8 cellular contexts compared by ENCODE assay signal in the genomic region with DNA sequence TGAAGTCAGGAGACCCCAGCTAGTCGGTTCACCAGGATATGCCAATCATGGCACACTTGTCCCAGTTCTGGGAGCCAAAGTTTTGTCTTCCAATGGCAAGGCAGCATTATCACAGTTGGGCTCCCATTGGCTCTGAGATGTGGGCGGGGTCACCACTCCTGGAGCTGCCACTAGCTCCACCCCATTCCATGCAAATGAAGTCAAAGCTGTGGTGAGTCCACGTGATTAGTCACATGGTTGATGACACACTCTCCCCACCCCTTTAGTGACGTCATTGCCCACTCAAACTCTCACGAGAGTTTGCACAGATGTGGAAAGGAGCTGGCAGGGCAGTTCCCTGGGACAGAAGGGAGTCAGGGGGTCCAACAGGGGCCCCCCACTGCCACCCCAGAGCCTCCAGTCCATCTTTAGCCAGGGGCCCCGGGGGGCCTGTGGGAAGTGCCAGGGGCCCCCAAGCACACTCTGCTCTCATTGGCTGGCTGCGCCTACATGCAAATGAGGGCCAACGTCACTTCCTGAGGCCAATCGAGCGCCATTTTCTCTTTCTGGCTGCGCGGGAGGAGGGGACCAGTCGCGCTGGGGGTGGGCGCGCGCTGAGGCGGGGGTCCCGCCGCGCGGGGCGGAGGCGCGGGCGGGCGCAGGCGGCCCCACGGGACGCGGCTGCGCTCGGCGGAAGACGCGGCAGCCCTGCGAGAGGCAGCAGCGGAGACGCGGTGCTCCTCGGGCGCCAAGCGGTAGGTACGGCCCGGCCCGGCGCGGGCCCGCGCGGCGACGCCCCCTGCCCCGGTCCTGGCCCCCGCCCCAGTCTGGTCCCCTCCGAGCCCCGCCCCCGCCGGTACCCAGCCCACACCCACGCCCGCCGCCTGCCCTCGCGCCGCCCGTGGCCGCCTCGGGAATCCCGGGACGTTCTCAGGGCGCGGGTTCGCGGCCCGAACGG. TPM values are rescaled to one million over a fixed set of nuclear protein-coding genes. Genes with fewer than 3 reads are reported as not detected.
DNase-seq lines count a peak whose midpoint lies in the region; ATAC-seq, FAIRE-seq and TF ChIP-seq lines count a peak whose summit lies in the region.

A gene with protein sequence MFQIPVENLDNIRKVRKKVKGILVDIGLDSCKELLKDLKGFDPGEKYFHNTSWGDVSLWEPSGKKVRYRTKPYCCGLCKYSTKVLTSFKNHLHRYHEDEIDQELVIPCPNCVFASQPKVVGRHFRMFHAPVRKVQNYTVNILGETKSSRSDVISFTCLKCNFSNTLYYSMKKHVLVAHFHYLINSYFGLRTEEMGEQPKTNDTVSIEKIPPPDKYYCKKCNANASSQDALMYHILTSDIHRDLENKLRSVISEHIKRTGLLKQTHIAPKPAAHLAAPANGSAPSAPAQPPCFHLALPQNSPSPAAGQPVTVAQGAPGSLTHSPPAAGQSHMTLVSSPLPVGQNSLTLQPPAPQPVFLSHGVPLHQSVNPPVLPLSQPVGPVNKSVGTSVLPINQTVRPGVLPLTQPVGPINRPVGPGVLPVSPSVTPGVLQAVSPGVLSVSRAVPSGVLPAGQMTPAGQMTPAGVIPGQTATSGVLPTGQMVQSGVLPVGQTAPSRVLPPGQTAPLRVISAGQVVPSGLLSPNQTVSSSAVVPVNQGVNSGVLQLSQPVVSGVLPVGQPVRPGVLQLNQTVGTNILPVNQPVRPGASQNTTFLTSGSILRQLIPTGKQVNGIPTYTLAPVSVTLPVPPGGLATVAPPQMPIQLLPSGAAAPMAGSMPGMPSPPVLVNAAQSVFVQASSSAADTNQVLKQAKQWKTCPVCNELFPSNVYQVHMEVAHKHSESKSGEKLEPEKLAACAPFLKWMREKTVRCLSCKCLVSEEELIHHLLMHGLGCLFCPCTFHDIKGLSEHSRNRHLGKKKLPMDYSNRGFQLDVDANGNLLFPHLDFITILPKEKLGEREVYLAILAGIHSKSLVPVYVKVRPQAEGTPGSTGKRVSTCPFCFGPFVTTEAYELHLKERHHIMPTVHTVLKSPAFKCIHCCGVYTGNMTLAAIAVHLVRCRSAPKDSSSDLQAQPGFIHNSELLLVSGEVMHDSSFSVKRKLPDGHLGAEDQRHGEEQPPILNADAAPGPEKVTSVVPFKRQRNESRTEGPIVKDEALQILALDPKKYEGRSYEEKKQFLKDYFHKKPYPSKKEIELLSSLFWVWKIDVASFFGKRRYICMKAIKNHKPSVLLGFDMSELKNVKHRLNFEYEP (plus strand): TSS at position 524 of the 937 bp plus-strand sequence. CDS start 8,281 bp downstream, outside the sequence.

- ATAC-seq in GM18907 (IDR thresholded peaks at IDR 0.05; ENCODE audit: unreplicated experiment) = peak; percentile 76
- ATAC-seq in HG03159 (IDR thresholded peaks at IDR 0.05; ENCODE audit: unreplicated experiment) = peak; percentile 73

- intact Hi-C loops in kidney (cut with DNase I) = no loop called here

- no peak for FAIRE-seq in kidney (lab: Jason Lieb, UNC)

- peak within 1 kb of the TSS; percentile 78 to 84 for H3K4me3 ChIP-seq in kidney (ENCODE audit: low read length in 2 of 2)

- peaks cover 0 to 3% of the 10 kb centered on the region in 2 donors for H3K9me3 ChIP-seq in kidney (ENCODE audit: control insufficient read depth in 1 of 2, low read length in 2 of 2)

- TF ChIP-seq CTCF in kidney (IDR thresholded peaks at IDR 0.05; ENCODE audit: borderline replicate concordance, extremely low read depth, insufficient read depth) = no peak

- DNase-seq in AG08395 (ENCODE audit: low spot score) (peak; percentile 96), NCI-H345 (lab: John Stamatoyannopoulos, UW) (peak; percentile 86), cerebellar cortex (ENCODE audit: low spot score) (peak; percentile 90), kidney (peak; percentile 89)
- peak; percentile 66 for DNase-seq in activated CD4-positive, CD25-positive, alpha-beta regulatory T cell treated with anti-CD3 and anti-CD28 coated beads, Interleukin-2, amount 50 U/mL, for 16 hours (ENCODE audit: low read depth, low spot score)
- peak; percentile 89 for DNase-seq in stimulated activated CD4-positive, alpha-beta T cell treated with anti-CD3 and anti-CD28 coated beads, Interleukin-15, amount 100 ng/mL, for 24 hours

- H3K9ac ChIP-seq in kidney (ENCODE audit: low read length in 2 of 2) = peak within 1 kb of the TSS; percentile 67 to 68

- no peaks in the 10 kb centered on the region for H3K36me3 ChIP-seq in kidney (ENCODE audit: control insufficient read depth in 1 of 2, insufficient read depth in 2 of 2, low read length in 2 of 2)

- H3K27ac ChIP-seq in kidney (ENCODE audit: low read depth in 2 of 2, low read length in 2 of 2) = peak within 1 kb of the TSS; percentile 69 to 89

- peaks cover 0 to 12% of the 10 kb centered on the region in 2 donors for H3K4me1 ChIP-seq in kidney (ENCODE audit: control insufficient read depth in 1 of 2, insufficient read depth in 1 of 2, low read depth in 1 of 2, low read length in 2 of 2)

RNA-seq across cellular contexts. Expression of the gene that starts here (rescaled TPM):
- total RNA-seq in kidney = 21.1 TPM
- polyA plus RNA-seq in kidney (ENCODE audit: insufficient read depth, low read depth, low replicate concordance) = 6.0 TPM

Comparison
In these comparisons a context has a peak if more than half of its experiments do, and no peak if none do; other contexts are left out.
1. Peak in every context shown above with its lines: DNase-seq, ATAC-seq, H3K4me3 ChIP-seq and H3K27ac ChIP-seq.